22 cellular contexts compared by ENCODE assay signal in the genomic region with DNA sequence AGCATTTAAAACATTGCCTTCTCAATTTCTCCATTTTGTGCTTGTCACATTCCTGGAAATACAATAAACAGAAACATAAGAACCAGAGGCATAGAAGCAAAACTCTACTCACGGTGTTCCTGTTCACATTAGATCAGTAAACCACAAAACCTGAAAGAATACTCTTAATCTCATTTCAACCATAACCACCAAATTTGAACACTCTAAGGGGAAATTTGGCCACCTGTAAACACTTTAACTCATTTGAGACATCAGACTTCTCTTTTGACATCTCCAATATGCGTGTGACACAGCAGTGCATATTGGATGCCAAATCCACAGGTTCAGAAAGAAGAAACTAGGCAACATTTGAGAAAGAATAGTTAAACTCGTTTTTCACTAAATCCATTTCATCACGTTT.
"Had no signal": no experiment of that assay in that cellular context is flagged by ENCODE, and none has a peak within 500 bp of the region (broad histone marks: within the 10 kb centered on the region; RNA-seq: fewer than 3 reads in every experiment).

No MANE protein-coding gene starts in this region.

- DNase-seq: activated CD4-positive, alpha-beta T cell treated with anti-CD3 and anti-CD28 coated beads for 4 hours; activated CD8-positive, alpha-beta memory T cell treated with anti-CD3 and anti-CD28 coated beads, Interleukin-2, amount 50 U/mL, for 4 hours; activated CD8-positive, alpha-beta T cell treated with anti-CD3 and anti-CD28 coated beads for 36 hours; activated T-cell treated with anti-CD3 and anti-CD28 coated beads, Interleukin-2, amount 50 U/mL, for 72 hours; aorta; caudate nucleus; colonic mucosa; NCI-H1048; NCI-H146; NCI-H187 treated with DMSO at 0.1 percent for 48 hours; NCI-H2171; NCI-H2227 treated with DMSO at 0.1 percent for 48 hours; NCI-H526; NCI-H774; RPMI8226; T-helper 1 cell had no signal

- H3K27ac Mint-ChIP-seq: activated CD8-positive, alpha-beta T cell treated with anti-CD3 and anti-CD28 coated beads for 36 hours; activated naive CD4-positive, alpha-beta T cell treated with anti-CD3 and anti-CD28 coated beads, Interleukin-2, amount 50 U/mL, for 24 hours; activated T-cell treated with anti-CD3 and anti-CD28 coated beads, Interleukin-2, amount 50 U/mL, for 72 hours had no signal

- H3K9me3 ChIP-seq: breast epithelium, colonic mucosa had no signal

- H3K4me3 ChIP-seq: breast epithelium, colonic mucosa, SK-N-MC had no signal

- H3K4me1 ChIP-seq: breast epithelium, colonic mucosa had no signal

- H3K27ac ChIP-seq: breast epithelium, colonic mucosa, SK-N-MC had no signal

- H3K27me3 Mint-ChIP-seq: activated CD8-positive, alpha-beta T cell treated with anti-CD3 and anti-CD28 coated beads for 36 hours; activated naive CD4-positive, alpha-beta T cell treated with anti-CD3 and anti-CD28 coated beads, Interleukin-2, amount 50 U/mL, for 24 hours had no signal

- H3K4me3 Mint-ChIP-seq: activated CD8-positive, alpha-beta T cell treated with anti-CD3 and anti-CD28 coated beads for 36 hours; activated naive CD4-positive, alpha-beta T cell treated with anti-CD3 and anti-CD28 coated beads, Interleukin-2, amount 50 U/mL, for 24 hours; activated T-cell treated with anti-CD3 and anti-CD28 coated beads, Interleukin-2, amount 50 U/mL, for 72 hours had no signal

- H3K36me3 ChIP-seq: breast epithelium, colonic mucosa had no signal

- H3K27me3 ChIP-seq: breast epithelium, colonic mucosa had no signal

- ATAC-seq: activated CD4-positive, CD25-positive, alpha-beta regulatory T cell treated with anti-CD3 and anti-CD28 coated beads, Interleukin-2, amount 50 U/mL, for 24 hours; activated CD8-positive, alpha-beta T cell treated with anti-CD3 and anti-CD28 coated beads for 36 hours; activated T-cell treated with anti-CD3 and anti-CD28 coated beads, Interleukin-2, amount 50 U/mL, for 72 hours; Panc1; Right ventricle myocardium inferior had no signal

- H3K36me3 Mint-ChIP-seq: activated naive CD4-positive, alpha-beta T cell treated with anti-CD3 and anti-CD28 coated beads, Interleukin-2, amount 50 U/mL, for 24 hours had no signal

- H3K4me1 Mint-ChIP-seq: activated naive CD4-positive, alpha-beta T cell treated with anti-CD3 and anti-CD28 coated beads, Interleukin-2, amount 50 U/mL, for 24 hours had no signal

- H3K9me3 Mint-ChIP-seq: activated CD8-positive, alpha-beta T cell treated with anti-CD3 and anti-CD28 coated beads for 36 hours; activated naive CD4-positive, alpha-beta T cell treated with anti-CD3 and anti-CD28 coated beads, Interleukin-2, amount 50 U/mL, for 24 hours had no signal
